ENCODE assay signal across 2 cellular contexts in genomic region chr6:130923350-130923749, GRCh38.
TF ChIP-seq lines count a peak whose summit lies in the region.

No MANE protein-coding gene starts in this region.

TF ChIP-seq in IMR-90, 13 proteins besides CTCF, POLR2A, EP300 and RAD21:
- TF ChIP-seq FOS (IDR thresholded peaks at IDR 0.05; ENCODE audit: low read depth, low read length) (no peak), MXI1 (IDR thresholded peaks at IDR 0.05; ENCODE audit: borderline replicate concordance, low read depth, low read length) (no peak), MAZ (IDR thresholded peaks at IDR 0.05; ENCODE audit: borderline replicate concordance, low read depth, low read length) (no peak), BHLHE40 (IDR thresholded peaks at IDR 0.05; ENCODE audit: low read depth, low read length) (no peak), NFE2L2 (IDR thresholded peaks at IDR 0.05; ENCODE audit: low read depth, low read length) (no peak), CHD1 (IDR thresholded peaks at IDR 0.05; ENCODE audit: low read depth, low read length) (no peak), MAFK (IDR thresholded peaks at IDR 0.05; ENCODE audit: low read depth, low read length) (no peak), SMC3 (IDR thresholded peaks at IDR 0.05; ENCODE audit: low read depth, low read length) (no peak), RCOR1 (IDR thresholded peaks at IDR 0.05; ENCODE audit: insufficient replicate concordance, low read length) (no peak), CEBPB (IDR thresholded peaks at IDR 0.05; ENCODE audit: low read depth, low read length) (no peak), RFX5 (IDR thresholded peaks at IDR 0.05; ENCODE audit: low read depth, low read length) (no peak)
- TF ChIP-seq, protein P1, sequence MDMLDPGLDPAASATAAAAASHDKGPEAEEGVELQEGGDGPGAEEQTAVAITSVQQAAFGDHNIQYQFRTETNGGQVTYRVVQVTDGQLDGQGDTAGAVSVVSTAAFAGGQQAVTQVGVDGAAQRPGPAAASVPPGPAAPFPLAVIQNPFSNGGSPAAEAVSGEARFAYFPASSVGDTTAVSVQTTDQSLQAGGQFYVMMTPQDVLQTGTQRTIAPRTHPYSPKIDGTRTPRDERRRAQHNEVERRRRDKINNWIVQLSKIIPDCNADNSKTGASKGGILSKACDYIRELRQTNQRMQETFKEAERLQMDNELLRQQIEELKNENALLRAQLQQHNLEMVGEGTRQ (IDR thresholded peaks at IDR 0.05; ENCODE audit: low read depth, low read length), result no peak
- TF ChIP-seq, protein P2, sequence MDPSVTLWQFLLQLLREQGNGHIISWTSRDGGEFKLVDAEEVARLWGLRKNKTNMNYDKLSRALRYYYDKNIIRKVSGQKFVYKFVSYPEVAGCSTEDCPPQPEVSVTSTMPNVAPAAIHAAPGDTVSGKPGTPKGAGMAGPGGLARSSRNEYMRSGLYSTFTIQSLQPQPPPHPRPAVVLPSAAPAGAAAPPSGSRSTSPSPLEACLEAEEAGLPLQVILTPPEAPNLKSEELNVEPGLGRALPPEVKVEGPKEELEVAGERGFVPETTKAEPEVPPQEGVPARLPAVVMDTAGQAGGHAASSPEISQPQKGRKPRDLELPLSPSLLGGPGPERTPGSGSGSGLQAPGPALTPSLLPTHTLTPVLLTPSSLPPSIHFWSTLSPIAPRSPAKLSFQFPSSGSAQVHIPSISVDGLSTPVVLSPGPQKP (IDR thresholded peaks at IDR 0.05; ENCODE audit: borderline replicate concordance, low read depth, low read length), result no peak

TF ChIP-seq in WTC11, 78 proteins besides CTCF, POLR2A, EP300 and RAD21:
- no peak for TF ChIP-seq TEAD1 (CRISPR knock-in tag; IDR thresholded peaks at IDR 0.05)
- TF ChIP-seq, protein P3, sequence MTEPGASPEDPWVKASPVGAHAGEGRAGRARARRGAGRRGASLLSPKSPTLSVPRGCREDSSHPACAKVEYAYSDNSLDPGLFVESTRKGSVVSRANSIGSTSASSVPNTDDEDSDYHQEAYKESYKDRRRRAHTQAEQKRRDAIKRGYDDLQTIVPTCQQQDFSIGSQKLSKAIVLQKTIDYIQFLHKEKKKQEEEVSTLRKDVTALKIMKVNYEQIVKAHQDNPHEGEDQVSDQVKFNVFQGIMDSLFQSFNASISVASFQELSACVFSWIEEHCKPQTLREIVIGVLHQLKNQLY (CRISPR knock-in tag; IDR thresholded peaks at IDR 0.05), result no peak
- TF ChIP-seq TP53 (CRISPR knock-in tag; IDR thresholded peaks at IDR 0.05), result no peak
- TF ChIP-seq EMX1 (CRISPR knock-in tag; IDR thresholded peaks at IDR 0.05), result no peak
- no peak for TF ChIP-seq TCF7 (CRISPR knock-in tag; IDR thresholded peaks at IDR 0.05; ENCODE audit: low read depth)
- no peak for TF ChIP-seq SMAD3 (CRISPR knock-in tag; IDR thresholded peaks at IDR 0.05; ENCODE audit: borderline replicate concordance)
TF ChIP-seq in WTC11: peak in this region for 0.
